Comparison of ENCODE assay signal across 1 cellular context in genomic region chr11:47379317-47379716, GRCh38.
A peak's percentile ranks its signal among the peaks of the same experiment; 100 is the strongest.
TF ChIP-seq lines count a peak whose summit lies in the region.

No MANE protein-coding gene starts in this region.

TF ChIP-seq in K562, 482 proteins besides CTCF, POLR2A, EP300 and RAD21 (continues in another document):
- TF ChIP-seq ZNF507 (tag; conservative IDR thresholded peaks at IDR 0.05) = no peak
- peak; percentile 83 for TF ChIP-seq PKNOX1 (IDR thresholded peaks at IDR 0.05)
- no peak for TF ChIP-seq DMBX1 (CRISPR knock-in tag; IDR thresholded peaks at IDR 0.05; ENCODE audit: borderline replicate concordance)
- peak; percentile 56; the same call in 1 of the 2 replicates for TF ChIP-seq MTA1 (IDR thresholded peaks at IDR 0.05; ENCODE audit: borderline replicate concordance)
- TF ChIP-seq CLOCK (CRISPR knock-in tag; IDR thresholded peaks at IDR 0.05; ENCODE audit: borderline replicate concordance) = no peak
- no peak for TF ChIP-seq HDAC2 (IDR thresholded peaks at IDR 0.05)
- TF ChIP-seq LARP7 (IDR thresholded peaks at IDR 0.05) = peak; percentile 60; the same call in 1 of the 2 replicates
- no peak for TF ChIP-seq ZNF696 (CRISPR knock-in tag; conservative IDR thresholded peaks at IDR 0.05)
- no peak for TF ChIP-seq PURB (CRISPR knock-in tag; IDR thresholded peaks at IDR 0.05; ENCODE audit: low read depth)
- TF ChIP-seq ZNF76 (CRISPR knock-in tag; IDR thresholded peaks at IDR 0.05; ENCODE audit: borderline replicate concordance) = no peak
- TF ChIP-seq TAF1 (IDR thresholded peaks at IDR 0.05; ENCODE audit: control insufficient read depth, extremely low read depth, insufficient read depth, low read length, severe bottlenecking) = no peak
- no peak for TF ChIP-seq CEBPZ (IDR thresholded peaks at IDR 0.05; ENCODE audit: borderline replicate concordance, low read depth, low read length)
- no peak for TF ChIP-seq ZNF449 (CRISPR knock-in tag; IDR thresholded peaks at IDR 0.05)
- TF ChIP-seq IRF2 (CRISPR knock-in tag; IDR thresholded peaks at IDR 0.05) = no peak
- TF ChIP-seq NCOR1 (IDR thresholded peaks at IDR 0.05) = no peak
- no peak for TF ChIP-seq GABPA (tag; conservative IDR thresholded peaks at IDR 0.05; ENCODE audit: low read depth)
- TF ChIP-seq ZNF695 (CRISPR knock-in tag; IDR thresholded peaks at IDR 0.05) = no peak
- no peak for TF ChIP-seq ZNF518B (CRISPR knock-in tag; IDR thresholded peaks at IDR 0.05)
- no peak for TF ChIP-seq MCM2 (IDR thresholded peaks at IDR 0.05; ENCODE audit: low read depth)
- no peak for TF ChIP-seq ELK3 (CRISPR knock-in tag; IDR thresholded peaks at IDR 0.05)
- no peak for TF ChIP-seq CEBPB (tag; IDR thresholded peaks at IDR 0.05)
- no peak for TF ChIP-seq NCOA6 (IDR thresholded peaks at IDR 0.05)
- TF ChIP-seq ZNF551 (CRISPR knock-in tag; IDR thresholded peaks at IDR 0.05) = no peak
- TF ChIP-seq ZNF408 (CRISPR knock-in tag; IDR thresholded peaks at IDR 0.05; ENCODE audit: low read depth) = no peak
- TF ChIP-seq TSHZ1 (CRISPR knock-in tag; IDR thresholded peaks at IDR 0.05) = no peak
- TF ChIP-seq POLR2AphosphoS5 (IDR thresholded peaks at IDR 0.05; ENCODE audit: control insufficient read depth, insufficient read depth, low read depth, low read length) = no peak
- peak; percentile 20; the same call in 1 of the 2 replicates for TF ChIP-seq ZBTB5 (IDR thresholded peaks at IDR 0.05)
- 0 out of 2 replicates have a peak, but pooled peaks have one; percentile 43 for TF ChIP-seq KHSRP (IDR thresholded peaks at IDR 0.05)
- no peak for TF ChIP-seq CHD4 (IDR thresholded peaks at IDR 0.05; ENCODE audit: insufficient read depth, insufficient replicate concordance, low read depth, low read length, poor library complexity, severe bottlenecking)
- TF ChIP-seq HDAC3 (IDR thresholded peaks at IDR 0.05; ENCODE audit: borderline replicate concordance, partially characterized antibody) = no peak
- TF ChIP-seq SMAD2 (IDR thresholded peaks at IDR 0.05; ENCODE audit: low read depth, low read length) = no peak
- no peak for TF ChIP-seq CREB5 (CRISPR knock-in tag; IDR thresholded peaks at IDR 0.05)
- no peak for TF ChIP-seq DDX20 (tag; IDR thresholded peaks at IDR 0.05; ENCODE audit: low read depth)
- TF ChIP-seq EHMT2 (IDR thresholded peaks at IDR 0.05) = peak; percentile 72
- TF ChIP-seq NCOA4 (IDR thresholded peaks at IDR 0.05; ENCODE audit: partially characterized antibody) = no peak
- no peak for TF ChIP-seq ZNF23 (CRISPR knock-in tag; IDR thresholded peaks at IDR 0.05)
- TF ChIP-seq PHF8 (IDR thresholded peaks at IDR 0.05; ENCODE audit: borderline replicate concordance, low read length) = no peak
- peak in 1 of 2 experiments; percentile 57; a peak in 2 of 4 replicates for TF ChIP-seq HDAC1 (IDR thresholded peaks at IDR 0.05)
- TF ChIP-seq ARID1B (IDR thresholded peaks at IDR 0.05) = peak; percentile 23; the same call in 1 of the 2 replicates
- TF ChIP-seq GABPB1 (CRISPR knock-in tag; IDR thresholded peaks at IDR 0.05) = no peak
